16 cellular contexts compared by ENCODE assay signal in genomic region chr11:109223441-109223840, GRCh38.
"Had no signal": no experiment of that assay in that cellular context is flagged by ENCODE, and none has a peak within 500 bp of the region (broad histone marks: within the 10 kb centered on the region; RNA-seq: fewer than 3 reads in every experiment).

No MANE protein-coding gene starts in this region.

- DNase-seq: KBM-7; NCI-H1092; NCI-H1105 treated with DMSO at 0.1 percent for 48 hours; NCI-H1417 treated with DMSO at 0.1 percent for 48 hours; NCI-H187 treated with DMSO at 0.1 percent for 48 hours; NCI-H2029 treated with DMSO at 0.1 percent for 48 hours; NCI-H2171 treated with DMSO at 0.1 percent for 48 hours; NCI-H345; NCI-H524; NCI-H748 treated with DMSO at 0.1 percent for 48 hours; NK-92 treated with Interleukin-12 subunit alpha and Interleukin-12 subunit beta, amount 100 ng/mL, for 24 hours; PC-3; SHP77; SK-N-SH; SW 1271; T-cell had no signal
